15 cellular contexts compared by ENCODE assay signal in the genomic region with DNA sequence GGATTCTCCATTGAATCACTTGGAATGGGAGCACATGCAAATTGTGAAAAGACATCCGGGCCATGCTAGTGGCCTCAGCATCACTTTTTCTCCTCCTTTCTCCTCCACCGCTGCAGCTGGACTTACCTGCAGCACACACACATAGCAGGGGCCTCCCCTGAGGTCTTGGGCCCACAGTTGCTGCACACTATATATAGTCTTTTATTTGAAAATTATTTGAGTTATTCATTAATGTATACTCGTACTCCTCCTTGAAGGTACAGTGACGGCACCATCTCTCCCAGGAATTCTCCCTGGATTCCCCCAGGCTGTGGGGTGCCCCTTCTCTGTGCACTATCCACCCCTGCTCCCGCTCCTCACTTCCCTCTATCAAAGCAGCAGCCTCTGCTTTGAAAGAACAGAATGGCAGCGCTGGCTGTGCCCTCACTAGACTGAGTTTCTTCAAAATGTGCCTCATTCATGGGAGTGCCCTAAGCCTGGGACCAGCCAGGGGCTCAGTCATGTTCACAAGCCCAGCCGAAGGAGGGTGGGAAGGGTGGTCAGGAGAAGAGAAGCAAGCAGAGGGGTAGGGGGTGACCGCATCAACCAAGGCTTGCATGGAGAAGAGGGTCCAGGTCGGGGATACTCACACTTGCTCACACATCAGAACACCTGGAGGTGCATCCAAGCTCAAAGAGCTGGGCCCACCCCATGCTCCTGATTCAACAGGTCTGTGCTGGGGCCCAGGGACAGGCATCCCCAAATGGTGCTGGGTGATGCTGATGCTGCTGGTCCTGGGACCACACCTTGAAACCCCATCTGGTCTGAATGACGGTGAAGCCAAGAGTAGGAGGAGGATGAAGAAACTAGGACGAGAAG.
DNase-seq lines count a peak whose midpoint lies in the region; FAIRE-seq and TF ChIP-seq lines count a peak whose summit lies in the region.
"Had no signal": no experiment of that assay in that cellular context is flagged by ENCODE, and none has a peak within 500 bp of the region (broad histone marks: within the 10 kb centered on the region; RNA-seq: fewer than 3 reads in every experiment).

No MANE protein-coding gene starts in this region.

- no peaks in the 10 kb centered on the region for H3K23me2 ChIP-seq in H1 (ENCODE audit: low read depth, low read length)

- H3K4me1 ChIP-seq in OCI-LY3 (ENCODE audit: low read length) (peaks cover 53% of the 10 kb centered on the region), H1 (replicated peaks in 1 of 4; ENCODE audit: control insufficient read depth in 3 of 4, insufficient read depth in 4 of 4, low read length in 3 of 4) (peaks cover 10 to 25% (median 19%) of the 10 kb centered on the region in 4 experiments)

- H3K27me3 ChIP-seq in OCI-LY3 (ENCODE audit: low read depth, low read length) = peaks cover 15% of the 10 kb centered on the region
- peaks cover 0 to 5% (median 0%) of the 10 kb centered on the region in 4 experiments; a peak in 3 of 7 replicates for H3K27me3 ChIP-seq in H1 (replicated peaks in 1 of 4; ENCODE audit: control insufficient read depth in 3 of 4, extremely low read depth in 1 of 4, insufficient read depth in 3 of 4, low read length in 3 of 4)

- TF ChIP-seq EP300 in H1 (IDR thresholded peaks at IDR 0.05; ENCODE audit: borderline replicate concordance in 1 of 2, low read depth in 2 of 2, low read length in 2 of 2) = no peak

- H3K4me3 ChIP-seq in OCI-LY3 (ENCODE audit: low read length) (no peak overlapping the region), H1 (ENCODE audit: extremely low read depth in 1 of 4, insufficient read depth in 2 of 4, low read depth in 3 of 4, low read length in 4 of 4) (no peak overlapping the region)
- H3K4me3 ChIP-seq: GM12878, GM23248 had no signal

- no peak overlapping the region for H3K56ac ChIP-seq in H1 (replicated peaks; ENCODE audit: insufficient read length, low read depth, low read length)

- peak overlapping the region; percentile 81; the same call in 1 of the 2 replicates for H2BK15ac ChIP-seq in H1 (ENCODE audit: low read length)

- peak overlapping the region; percentile 29 for H3K4ac ChIP-seq in H1 (replicated peaks; ENCODE audit: insufficient read length, low read depth, low read length)

- H2BK120ac ChIP-seq in H1 (replicated peaks; ENCODE audit: low read depth, low read length) = peak overlapping the region; percentile 49

- H3K9ac ChIP-seq in OCI-LY3 (ENCODE audit: low read length) (peak overlapping the region; percentile 46; the same call in 1 of the 2 replicates), H1 (replicated peaks in 1 of 4; ENCODE audit: extremely low read depth in 1 of 4, low read depth in 3 of 4, low read length in 3 of 4) (no peak overlapping the region)
- H3K9ac ChIP-seq: GM23248 had no signal

- no peak overlapping the region for H2AFZ ChIP-seq in OCI-LY3 (ENCODE audit: low read depth, low read length)
- no peak overlapping the region for H2AFZ ChIP-seq in H1 (ENCODE audit: low read length)
- H2AFZ ChIP-seq: GM23248 had no signal

- H3K36me3 ChIP-seq in OCI-LY3 (replicated peaks; ENCODE audit: low read depth, low read length) = no peaks in the 10 kb centered on the region
- no peaks in the 10 kb centered on the region; a peak in 1 of 8 replicates for H3K36me3 ChIP-seq in H1 (ENCODE audit: control insufficient read depth in 2 of 4, insufficient read depth in 4 of 4, low read length in 3 of 4)

- H4K20me1 ChIP-seq in OCI-LY3 (ENCODE audit: insufficient read depth, low read length) (peaks cover 6% of the 10 kb centered on the region; the same call in 1 of the 2 replicates), H1 (replicated peaks in 1 of 2; ENCODE audit: control insufficient read depth in 1 of 2, insufficient read depth in 2 of 2, low read length in 2 of 2) (no peaks in the 10 kb centered on the region)

- H3K4me2 ChIP-seq in OCI-LY3 (ENCODE audit: low read length) (peak overlapping the region; percentile 94), H1 (ENCODE audit: insufficient read depth in 1 of 2, low read depth in 2 of 2, low read length in 2 of 2) (peak overlapping the region; percentile 22 to 28; a peak in 2 of 4 replicates)

- H3K79me1 ChIP-seq in H1 (ENCODE audit: low read depth, low read length) = no peaks in the 10 kb centered on the region

- TF ChIP-seq POLR2A in H1 (IDR thresholded peaks at IDR 0.05; ENCODE audit: control extremely low read depth in 1 of 2, low read depth in 2 of 2, low read length in 2 of 2) = no peak

- no peak overlapping the region for H4K8ac ChIP-seq in H1 (ENCODE audit: extremely low read depth, insufficient read depth, low read length)

- FAIRE-seq in H1 (lab: Jason Lieb, UNC) = no peak
- FAIRE-seq: GM12878, RCC 7860 had no signal

- intact Hi-C loops in posterior vena cava (cut with DNase I) = no loop called here

- no peak overlapping the region for H3K23ac ChIP-seq in H1 (ENCODE audit: insufficient read length)

- no peak overlapping the region for H3K14ac ChIP-seq in H1 (ENCODE audit: insufficient read length)

- H2AK5ac ChIP-seq in H1 (ENCODE audit: low read depth, low read length) = peak overlapping the region; percentile 85; the same call in 1 of the 2 replicates

- H2BK5ac ChIP-seq in H1 (ENCODE audit: low read depth, low read length) = peak overlapping the region; percentile 4; the same call in 1 of the 2 replicates

- TF ChIP-seq CTCF in OCI-LY3 (IDR thresholded peaks at IDR 0.05; ENCODE audit: low read depth, low read length) (no peak), H1 (IDR thresholded peaks at IDR 0.05; ENCODE audit: control extremely low read depth in 1 of 3, insufficient read depth in 1 of 3, low read depth in 1 of 3, low read length in 3 of 3) (no peak)

- POLR2A ChIA-PET in H1 (lab: Charles Lee; ENCODE audit: partially characterized antibody) = interaction anchor here (1.4 kb wide), 1 partner anchor 50 kb away, joined by 3 read pairs; no protein-coding TSS in a partner anchor

- peak overlapping the region; percentile 84; the same call in 1 of the 2 replicates for H3K27ac ChIP-seq in OCI-LY3 (ENCODE audit: low read length)
- no peak overlapping the region for H3K27ac ChIP-seq in H1 (ENCODE audit: low read depth, low read length)
- H3K27ac ChIP-seq: GM23248 had no signal

- no peaks in the 10 kb centered on the region for H3K9me3 ChIP-seq in OCI-LY3 (ENCODE audit: insufficient read depth, low read length)
- H3K9me3 ChIP-seq in H1 (ENCODE audit: insufficient read depth in 2 of 2, low read depth in 1 of 2, low read length in 1 of 2) = no peaks in the 10 kb centered on the region

- DNase-seq in H1 (ENCODE audit: low read depth in 1 of 2, low spot score in 2 of 2) (no peak), posterior vena cava (ENCODE audit: low spot score) (peak; percentile 51), NCI-H748 treated with DMSO at 0.1 percent for 48 hours (lab: John Stamatoyannopoulos, UW) (no peak), SIG-M5 (lab: John Stamatoyannopoulos, UW) (no peak), RPMI8226 (no peak), SIG-M5 treated with dmso at 0.1 percent for 504 hours (lab: John Stamatoyannopoulos, UW; ENCODE audit: unreplicated experiment) (no peak)
- DNase-seq: CD4-positive, alpha-beta T cell; DND-41; GM23248; HCEC 1CT; MM.1S; NCI-H187 treated with DMSO at 0.1 percent for 48 hours had no signal

- peak overlapping the region; percentile 68; the same call in 1 of the 2 replicates for H3K18ac ChIP-seq in H1 (ENCODE audit: extremely low read depth, low read length)

- H2BK12ac ChIP-seq in H1 (ENCODE audit: low read depth, low read length) = peak overlapping the region; percentile 39; the same call in 1 of the 2 replicates

- no peak for TF ChIP-seq RAD21 in H1 (IDR thresholded peaks at IDR 0.05 in 1 of 2, conservative IDR thresholded peaks at IDR 0.05 in 1 of 2; ENCODE audit: low read depth in 2 of 2, low read length in 2 of 2)

- CTCF ChIA-PET in H1 (lab: Charles Lee; ENCODE audit: partially characterized antibody) = interaction anchor here (1.2 kb wide), 1 partner anchor 154 kb away, joined by 3 read pairs; no protein-coding TSS in a partner anchor

- peak overlapping the region; percentile 83 for H4K91ac ChIP-seq in H1 (replicated peaks; ENCODE audit: insufficient read length, low read length)

- no peaks in the 10 kb centered on the region for H3K79me2 ChIP-seq in OCI-LY3 (ENCODE audit: low read length)
- H3K79me2 ChIP-seq in H1 (ENCODE audit: control insufficient read depth in 1 of 2, insufficient read depth in 2 of 2, low read length in 2 of 2) = no peaks in the 10 kb centered on the region

- H2BK20ac ChIP-seq in H1 (ENCODE audit: low read length) = peak overlapping the region; percentile 93

- 76% methylated on average over 10 of the region's 11 CpGs; no CpG with 5 or more reads in 1 of the 2 experiments for WGBS in H1 (ENCODE audit: extremely low coverage in 1 of 2, insufficient coverage in 1 of 2, insufficient read length in 1 of 2, insufficient replicate concordance in 2 of 2, low coverage in 1 of 2, low lambda C conversion rate in 2 of 2, missing lambda C conversion rate in 1 of 2), 2 experiments

- H4K5ac ChIP-seq in H1 (ENCODE audit: insufficient read length, low read depth, low read length) = no peak overlapping the region

TF ChIP-seq in H1, 55 proteins besides CTCF, POLR2A, EP300 and RAD21:
- TF ChIP-seq HDAC2 (IDR thresholded peaks at IDR 0.05; ENCODE audit: borderline replicate concordance in 1 of 2, low read depth in 2 of 2, low read length in 2 of 2) (no peak), SP4 (IDR thresholded peaks at IDR 0.05; ENCODE audit: low read length) (no peak), POU5F1 (IDR thresholded peaks at IDR 0.05; ENCODE audit: low read depth, low read length) (no peak), JUND (IDR thresholded peaks at IDR 0.05; ENCODE audit: low read length) (no peak), RFX5 (IDR thresholded peaks at IDR 0.05; ENCODE audit: borderline replicate concordance, low read depth, low read length) (no peak), EZH2 (IDR thresholded peaks at IDR 0.05; ENCODE audit: low read depth, low read length, severe bottlenecking) (no peak), CBX8 (IDR thresholded peaks at IDR 0.05; ENCODE audit: borderline replicate concordance, low read depth, low read length) (no peak)
- TF ChIP-seq, protein P1, sequence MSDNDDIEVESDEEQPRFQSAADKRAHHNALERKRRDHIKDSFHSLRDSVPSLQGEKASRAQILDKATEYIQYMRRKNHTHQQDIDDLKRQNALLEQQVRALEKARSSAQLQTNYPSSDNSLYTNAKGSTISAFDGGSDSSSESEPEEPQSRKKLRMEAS (IDR thresholded peaks at IDR 0.05) = no peak
- TF ChIP-seq, protein P2, sequence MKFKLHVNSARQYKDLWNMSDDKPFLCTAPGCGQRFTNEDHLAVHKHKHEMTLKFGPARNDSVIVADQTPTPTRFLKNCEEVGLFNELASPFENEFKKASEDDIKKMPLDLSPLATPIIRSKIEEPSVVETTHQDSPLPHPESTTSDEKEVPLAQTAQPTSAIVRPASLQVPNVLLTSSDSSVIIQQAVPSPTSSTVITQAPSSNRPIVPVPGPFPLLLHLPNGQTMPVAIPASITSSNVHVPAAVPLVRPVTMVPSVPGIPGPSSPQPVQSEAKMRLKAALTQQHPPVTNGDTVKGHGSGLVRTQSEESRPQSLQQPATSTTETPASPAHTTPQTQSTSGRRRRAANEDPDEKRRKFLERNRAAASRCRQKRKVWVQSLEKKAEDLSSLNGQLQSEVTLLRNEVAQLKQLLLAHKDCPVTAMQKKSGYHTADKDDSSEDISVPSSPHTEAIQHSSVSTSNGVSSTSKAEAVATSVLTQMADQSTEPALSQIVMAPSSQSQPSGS (IDR thresholded peaks at IDR 0.05; ENCODE audit: low read length) = no peak
